In genomic region chr3:127784865-127785710, GRCh38 we compare ENCODE assay signal across 11 cellular contexts. TPM values are rescaled to one million over a fixed set of nuclear protein-coding genes. Genes with fewer than 3 reads are reported as not detected.
A peak's percentile ranks its signal among the peaks of the same experiment; 100 is the strongest.
DNase-seq lines count a peak whose midpoint lies in the region; ATAC-seq and TF ChIP-seq lines count a peak whose summit lies in the region.
"Had no signal": no experiment of that assay in that cellular context is flagged by ENCODE, and none has a peak within 500 bp of the region (broad histone marks: within the 10 kb centered on the region; RNA-seq: fewer than 3 reads in every experiment).

No MANE protein-coding gene starts in this region.

- peaks cover 1% of the 10 kb centered on the region for H3K4me1 Mint-ChIP-seq in activated T-cell treated with anti-CD3 and anti-CD28 coated beads, Interleukin-2, amount 50 U/mL, for 24 hours (ENCODE audit: low read depth)
- H3K4me1 Mint-ChIP-seq: natural killer cell had no signal

- H3K4me3 ChIP-seq in Peyer's patch (peak overlapping the region in 1 of 4 donors; percentile 10), lower lobe of right lung (no peak overlapping the region), transverse colon (no peak overlapping the region), uterus (no peak overlapping the region)

- in situ Hi-C loops in transverse colon (cut with MboI; ENCODE audit: low pct_ligation_motif_present in 1 of 4, low pct_unique_long_range_greater_than_20kb in 1 of 4, low sequenced_read_pairs in 3 of 4), result no loop called here

- intact Hi-C loops in lower lobe of right lung (cut with DNase I) (no loop called here), transverse colon (cut with DNase I; ENCODE audit: low total_unique reads) (no loop called here), uterus (cut with DNase I; ENCODE audit: low total_unique reads) (no loop called here)

- H3K27me3 ChIP-seq in Peyer's patch (no peaks in the 10 kb centered on the region), lower lobe of right lung (ENCODE audit: low read depth) (no peaks in the 10 kb centered on the region), transverse colon (no peaks in the 10 kb centered on the region), uterus (no peaks in the 10 kb centered on the region)

- no peaks in the 10 kb centered on the region for H3K36me3 Mint-ChIP-seq in activated T-cell treated with anti-CD3 and anti-CD28 coated beads, Interleukin-2, amount 50 U/mL, for 24 hours (ENCODE audit: low read depth)
- H3K36me3 Mint-ChIP-seq: natural killer cell had no signal

- H3K27ac ChIP-seq in Peyer's patch (peak overlapping the region in 3 of 4 donors; percentile 62 to 86 (median 76)), lower lobe of right lung (peak overlapping the region; percentile 64), transverse colon (peak overlapping the region; percentile 85 to 91 (median 86)), uterus (no peak overlapping the region)
- H3K27ac ChIP-seq: 22Rv1 had no signal

- H3K36me3 ChIP-seq in Peyer's patch (peaks cover 0 to 1% (median 0%) of the 10 kb centered on the region in 3 donors), lower lobe of right lung (peaks cover 25% of the 10 kb centered on the region), transverse colon (no peaks in the 10 kb centered on the region), uterus (no peaks in the 10 kb centered on the region)
- H3K36me3 ChIP-seq: WERI-Rb-1 had no signal

- no peaks in the 10 kb centered on the region for H3K9me3 Mint-ChIP-seq in activated T-cell treated with anti-CD3 and anti-CD28 coated beads, Interleukin-2, amount 50 U/mL, for 24 hours
- H3K9me3 Mint-ChIP-seq: natural killer cell had no signal

- no peak overlapping the region for H3K27ac Mint-ChIP-seq in activated T-cell treated with anti-CD3 and anti-CD28 coated beads, Interleukin-2, amount 50 U/mL, for 24 hours
- H3K27ac Mint-ChIP-seq: natural killer cell had no signal

- no peak overlapping the region for H3K4me3 Mint-ChIP-seq in activated T-cell treated with anti-CD3 and anti-CD28 coated beads, Interleukin-2, amount 50 U/mL, for 24 hours
- H3K4me3 Mint-ChIP-seq: natural killer cell had no signal

- H3K9me3 ChIP-seq in Peyer's patch (no peaks in the 10 kb centered on the region), lower lobe of right lung (no peaks in the 10 kb centered on the region), transverse colon (no peaks in the 10 kb centered on the region), uterus (no peaks in the 10 kb centered on the region)

- no peaks in the 10 kb centered on the region for H3K27me3 Mint-ChIP-seq in activated T-cell treated with anti-CD3 and anti-CD28 coated beads, Interleukin-2, amount 50 U/mL, for 24 hours

- TF ChIP-seq POLR2A in Peyer's patch (IDR thresholded peaks at IDR 0.05) (no peak), transverse colon (IDR thresholded peaks at IDR 0.05) (peak; percentile 46), uterus (IDR thresholded peaks at IDR 0.05) (no peak)

- DNase-seq in NCI-H187 (lab: John Stamatoyannopoulos, UW) (peak; percentile 52 to 62), NCI-H187 treated with DMSO at 0.1 percent for 48 hours (lab: John Stamatoyannopoulos, UW) (no peak), Peyer's patch (peak in 1 of 3 donors; percentile 70), lower lobe of right lung (peak; percentile 73), transverse colon (peak; percentile 69), uterus (no peak)
- DNase-seq in activated T-cell treated with anti-CD3 and anti-CD28 coated beads, Interleukin-2, amount 50 U/mL, for 24 hours, result no peak
- DNase-seq in activated CD4-positive, CD25-positive, alpha-beta regulatory T cell (lab: John Stamatoyannopoulos, UW), result no peak
- DNase-seq: natural killer cell, WERI-Rb-1 had no signal

- TF ChIP-seq CTCF in Peyer's patch (IDR thresholded peaks at IDR 0.05), result no peak
- no peak for TF ChIP-seq CTCF in lower lobe of right lung (IDR thresholded peaks at IDR 0.05)
- no peak for TF ChIP-seq CTCF in transverse colon (IDR thresholded peaks at IDR 0.05)
- no peak for TF ChIP-seq CTCF in uterus (IDR thresholded peaks at IDR 0.05)

- H3K4me1 ChIP-seq in Peyer's patch (peaks cover 0 to 54% (median 8%) of the 10 kb centered on the region in 4 donors), lower lobe of right lung (peaks cover 63% of the 10 kb centered on the region), transverse colon (peaks cover 36 to 69% (median 51%) of the 10 kb centered on the region in 4 donors), uterus (peaks cover 0 to 8% of the 10 kb centered on the region in 2 donors)

- WGBS in transverse colon (ENCODE audit: low coverage in 1 of 2), 2 donors, result 42% methylated on average over 12 of the region's 12 CpGs; no CpG with 5 or more reads in 1 of the 2 donors

- peak; percentile 77 to 83 for ATAC-seq in lower lobe of right lung
- ATAC-seq: natural killer cell had no signal

- no peak for TF ChIP-seq EP300 in transverse colon (IDR thresholded peaks at IDR 0.05; ENCODE audit: low read depth)

RNA-seq across cellular contexts. Expression of gene MGLL, which starts 37.2 kb away (rescaled TPM):
- total RNA-seq in Peyer's patch (100 to 1,000 TPM in 3 of 4 donors, 10 to 100 TPM in 1; 56.1 to 180 (median 143) TPM), lower lobe of right lung (132 TPM), transverse colon (100 to 1,000 TPM; 150 to 329 (median 294) TPM), uterus (10 to 100 TPM; 12.6 to 44.8 (median 32.3) TPM)

Comparison
In these comparisons a context has a peak if more than half of its experiments do, and no peak if none do; other contexts are left out.
1. DNase-seq: peak in NCI-H187 (2 of 2), lower lobe of right lung (single experiment) and transverse colon (single experiment); none in NCI-H187 treated with DMSO at 0.1 percent for 48 hours (single experiment), activated T-cell treated with anti-CD3 and anti-CD28 coated beads, Interleukin-2, amount 50 U/mL, for 24 hours (single experiment), activated CD4-positive, CD25-positive, alpha-beta regulatory T cell (0 of 4) and uterus (0 of 2).
2. H3K27ac ChIP-seq: peak in Peyer's patch (3 of 4), lower lobe of right lung (single experiment) and transverse colon (4 of 4); none in uterus (0 of 2).